Comparison of ENCODE assay signal across 8 cellular contexts in genomic region chr12:121888478-121889266, GRCh38. TPM values are rescaled to one million over a fixed set of nuclear protein-coding genes. Genes with fewer than 3 reads are reported as not detected.
DNase-seq lines count a peak whose midpoint lies in the region; ATAC-seq and TF ChIP-seq lines count a peak whose summit lies in the region.

A gene with protein sequence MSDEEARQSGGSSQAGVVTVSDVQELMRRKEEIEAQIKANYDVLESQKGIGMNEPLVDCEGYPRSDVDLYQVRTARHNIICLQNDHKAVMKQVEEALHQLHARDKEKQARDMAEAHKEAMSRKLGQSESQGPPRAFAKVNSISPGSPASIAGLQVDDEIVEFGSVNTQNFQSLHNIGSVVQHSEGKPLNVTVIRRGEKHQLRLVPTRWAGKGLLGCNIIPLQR (plus strand): TSS chr12:121888790. CDS start chr12:121888857, 67 bp downstream.

- H3K27me3 Mint-ChIP-seq in naive thymus-derived CD4-positive, alpha-beta T cell = peaks cover 0 to 4% (median 0%) of the 10 kb centered on the region in 5 donors
- no peaks in the 10 kb centered on the region for H3K27me3 Mint-ChIP-seq in stimulated activated naive B cell treated with anti-CD40 and anti-IgM and Interleukin-4, amounts not matched to agents 10 μg/mL and 1 μg/mL and 100 μg/mL, for 72 hours

- peak within 1 kb of the TSS; percentile 74 for H3K4me3 ChIP-seq in naive thymus-derived CD4-positive, alpha-beta T cell (ENCODE audit: low read length)

- DNase-seq in ELF-1 (ENCODE audit: low read depth, low spot score) (peak; percentile 98), GOT3 (lab: John Stamatoyannopoulos, UW) (peak; percentile 89), RPMI8226 (peak; percentile 99), fibroblast of gingiva (ENCODE audit: low read depth) (peak; percentile 99)
- peak; percentile 97 to 98 for DNase-seq in activated T-helper 1 cell treated with anti-CD3 and anti-CD28 coated beads, Interleukin-2, amount 50 U/mL, for 16 hours (ENCODE audit: low read depth in 1 of 2, low spot score in 1 of 2)
- DNase-seq in naive thymus-derived CD4-positive, alpha-beta T cell = peak; percentile 96 to 99 (median 98)
- peak; percentile 98 for DNase-seq in stimulated activated naive B cell treated with anti-CD40 and anti-IgM and Interleukin-4, amounts not matched to agents 10 μg/mL and 1 μg/mL and 100 μg/mL, for 72 hours

- H3K4me1 ChIP-seq in naive thymus-derived CD4-positive, alpha-beta T cell (ENCODE audit: control insufficient read depth in 2 of 2, insufficient read depth in 2 of 2, low read length in 2 of 2) = peaks cover 19 to 21% of the 10 kb centered on the region in 2 donors

- TF ChIP-seq CTCF in LNCAP (IDR thresholded peaks at IDR 0.05) = peak; percentile 55

- H3K27me3 ChIP-seq in naive thymus-derived CD4-positive, alpha-beta T cell (ENCODE audit: control insufficient read depth in 2 of 2, insufficient read depth in 2 of 2, low read length in 2 of 2) = no peaks in the 10 kb centered on the region

- POLR2A ChIA-PET in naive thymus-derived CD4-positive, alpha-beta T cell (lab: Charles Lee) = interaction anchor here (0.5 to 3.6 kb wide), 19 partner anchors 9 to 1420 kb away, joined by 3 to 33 read pairs (median 4); partner anchors contain the start of genes CFAP251, DIABLO and RHOF

- intact Hi-C loops in naive thymus-derived CD4-positive, alpha-beta T cell (cut with micrococcal nuclease) = loop anchor here (1.0 to 10.0 kb wide), 24 partner anchors 30 to 1688 kb away; partner anchors contain the start of genes CFAP251 (in 2 of the 2), DIABLO (in 2 of the 2), KNTC1 (in 2 of the 2) and TMEM120B (in 2 of the 2)

- peaks cover 18 to 50% (median 40%) of the 10 kb centered on the region in 7 donors for H3K4me1 Mint-ChIP-seq in naive thymus-derived CD4-positive, alpha-beta T cell
- peaks cover 13 to 18% of the 10 kb centered on the region in 2 donors for H3K4me1 Mint-ChIP-seq in stimulated activated naive B cell treated with anti-CD40 and anti-IgM and Interleukin-4, amounts not matched to agents 10 μg/mL and 1 μg/mL and 100 μg/mL, for 72 hours

- peak within 1 kb of the TSS; percentile 98 for H3K27ac ChIP-seq in naive thymus-derived CD4-positive, alpha-beta T cell (ENCODE audit: low read depth, low read length)

- peak within 1 kb of the TSS; percentile 85 to 100 (median 98) for H3K4me3 Mint-ChIP-seq in naive thymus-derived CD4-positive, alpha-beta T cell
- H3K4me3 Mint-ChIP-seq in stimulated activated naive B cell treated with anti-CD40 and anti-IgM and Interleukin-4, amounts not matched to agents 10 μg/mL and 1 μg/mL and 100 μg/mL, for 72 hours = peak within 1 kb of the TSS; percentile 97 to 98

- peaks cover 0 to 8% (median 0%) of the 10 kb centered on the region in 3 experiments for H3K36me3 ChIP-seq in naive thymus-derived CD4-positive, alpha-beta T cell (ENCODE audit: control insufficient read depth in 2 of 3, insufficient read depth in 3 of 3, low read length in 3 of 3)

- H3K36me3 Mint-ChIP-seq in naive thymus-derived CD4-positive, alpha-beta T cell = peaks cover 0 to 6% (median 0%) of the 10 kb centered on the region in 5 donors
- peaks cover 7% of the 10 kb centered on the region in 2 donors for H3K36me3 Mint-ChIP-seq in stimulated activated naive B cell treated with anti-CD40 and anti-IgM and Interleukin-4, amounts not matched to agents 10 μg/mL and 1 μg/mL and 100 μg/mL, for 72 hours

- H3K9me3 ChIP-seq in naive thymus-derived CD4-positive, alpha-beta T cell (ENCODE audit: control insufficient read depth in 2 of 3, low read length in 3 of 3) = no peaks in the 10 kb centered on the region

- CTCF ChIA-PET in naive thymus-derived CD4-positive, alpha-beta T cell (lab: Charles Lee) = interaction anchor here (0.6 to 2.4 kb wide), 8 partner anchors 17 to 176 kb away, joined by 3 to 29 read pairs (median 4); partner anchors contain the start of genes RHOF and TMEM120B

- H3K27ac Mint-ChIP-seq in naive thymus-derived CD4-positive, alpha-beta T cell = peak within 1 kb of the TSS; percentile 92 to 100 (median 99)
- H3K27ac Mint-ChIP-seq in stimulated activated naive B cell treated with anti-CD40 and anti-IgM and Interleukin-4, amounts not matched to agents 10 μg/mL and 1 μg/mL and 100 μg/mL, for 72 hours = peak within 1 kb of the TSS; percentile 99

- peaks cover 0 to 2% (median 0%) of the 10 kb centered on the region in 11 donors for H3K9me3 Mint-ChIP-seq in naive thymus-derived CD4-positive, alpha-beta T cell
- no peaks in the 10 kb centered on the region for H3K9me3 Mint-ChIP-seq in stimulated activated naive B cell treated with anti-CD40 and anti-IgM and Interleukin-4, amounts not matched to agents 10 μg/mL and 1 μg/mL and 100 μg/mL, for 72 hours

- ATAC-seq in naive thymus-derived CD4-positive, alpha-beta T cell = peak; percentile 98
- ATAC-seq in stimulated activated naive B cell treated with anti-CD40 and anti-IgM and Interleukin-4, amounts not matched to agents 10 μg/mL and 1 μg/mL and 100 μg/mL, for 72 hours (replicated peaks) = peak; percentile 93 to 95

RNA-seq across cellular contexts. Expression of the gene that starts here (rescaled TPM):
- total RNA-seq in naive thymus-derived CD4-positive, alpha-beta T cell = 10 to 100 TPM; 36.7 to 55.2 (median 46.9) TPM
- polyA plus RNA-seq in naive thymus-derived CD4-positive, alpha-beta T cell = 10 to 100 TPM; 85.3 to 92.6 TPM

Comparison
In these comparisons a context has a peak if more than half of its experiments do, and no peak if none do; other contexts are left out.
1. Peak in every context shown above with its lines: DNase-seq, ATAC-seq, H3K4me3 ChIP-seq and H3K27ac ChIP-seq.